ENCODE assay signal across 28 cellular contexts in genomic region chr3:170532573-170532972, GRCh38. TPM values are rescaled to one million over a fixed set of nuclear protein-coding genes. Genes with fewer than 3 reads are reported as not detected.
A peak's percentile ranks its signal among the peaks of the same experiment; 100 is the strongest.
DNase-seq lines count a peak whose midpoint lies in the region; ATAC-seq and TF ChIP-seq lines count a peak whose summit lies in the region.
"Had no signal": no experiment of that assay in that cellular context is flagged by ENCODE, and none has a peak within 500 bp of the region (broad histone marks: within the 10 kb centered on the region; RNA-seq: fewer than 3 reads in every experiment).

No MANE protein-coding gene starts in this region.

- no peaks in the 10 kb centered on the region for H3K27me3 ChIP-seq in breast epithelium
- H3K27me3 ChIP-seq in mesenchymal stem cell (ENCODE audit: control insufficient read depth in 1 of 2, insufficient read depth in 1 of 2, low read length in 2 of 2), result no peaks in the 10 kb centered on the region
- H3K27me3 ChIP-seq: BLaER1, sigmoid colon had no signal

- H2AFZ ChIP-seq in mesenchymal stem cell (ENCODE audit: low read depth, low read length), result no peak overlapping the region

- H3K27ac ChIP-seq in breast epithelium (peak overlapping the region in 1 of 2 donors; percentile 48), mesenchymal stem cell (ENCODE audit: low read length, poor library complexity, severe bottlenecking) (no peak overlapping the region)
- H3K27ac ChIP-seq: BLaER1, HL-60, sigmoid colon, thoracic aorta had no signal

- POLR2A ChIA-PET in MCF 10A (lab: Yijun Ruan, JAX), result no interaction called here

- intact Hi-C loops in MCF 10A (cut with micrococcal nuclease) (no loop called here), breast epithelium (cut with DNase I; ENCODE audit: low total_unique reads) (no loop called here), left colon (cut with DNase I, micrococcal nuclease) (no loop called here)

- H3K9me3 Mint-ChIP-seq in MCF 10A (ENCODE audit: unreplicated experiment), result no peaks in the 10 kb centered on the region
- H3K9me3 Mint-ChIP-seq: activated T-helper 2 cell treated with anti-CD3 and anti-CD28 coated beads, Interferon-gamma antibody, Interleukin-2, Interleukin-4, amounts not matched to agents 10 μg/mL and 5 μg/mL and 100 μg/mL, durations not matched to agents 14 hours and 24 hours and 36 hours; central memory CD8-positive, alpha-beta T cell; H9; neural crest cell had no signal

- H2AK5ac ChIP-seq in mesenchymal stem cell (ENCODE audit: low read length, severe bottlenecking), result no peak overlapping the region

- H3K36me3 Mint-ChIP-seq in MCF 10A (ENCODE audit: insufficient read depth, unreplicated experiment), result peaks cover 4% of the 10 kb centered on the region
- H3K36me3 Mint-ChIP-seq: activated naive CD8-positive, alpha-beta T cell had no signal

- H4K91ac ChIP-seq in mesenchymal stem cell (ENCODE audit: low read length), result no peak overlapping the region

- TF ChIP-seq CTCF in MCF 10A (IDR thresholded peaks at IDR 0.05; ENCODE audit: unreplicated experiment), result no peak
- TF ChIP-seq CTCF in breast epithelium (IDR thresholded peaks at IDR 0.05), result no peak

- no peak overlapping the region for H2BK120ac ChIP-seq in mesenchymal stem cell (ENCODE audit: low read depth, low read length)

- H4K8ac ChIP-seq in mesenchymal stem cell (ENCODE audit: low read length), result no peak overlapping the region

- H3K4me1 ChIP-seq in breast epithelium (no peaks in the 10 kb centered on the region), mesenchymal stem cell (ENCODE audit: control insufficient read depth, insufficient read depth, low read depth, low read length) (peaks cover 4% of the 10 kb centered on the region)
- H3K4me1 ChIP-seq: Caco-2, sigmoid colon had no signal

- H3K27me3 Mint-ChIP-seq in MCF 10A (ENCODE audit: insufficient read depth, unreplicated experiment), result no peaks in the 10 kb centered on the region

- H3K4me3 ChIP-seq in breast epithelium (no peak overlapping the region), mesenchymal stem cell (ENCODE audit: insufficient read depth in 1 of 2, low read depth in 1 of 2, low read length in 2 of 2) (no peak overlapping the region)
- H3K4me3 ChIP-seq: BLaER1, lung, sigmoid colon, thoracic aorta had no signal

- ATAC-seq in left colon, result no peak
- ATAC-seq: stimulated activated naive CD8-positive, alpha-beta T cell treated with anti-CD3 and anti-CD28 coated beads, Interleukin-15, Interleukin-2, amounts not matched to agents 100 U/mL and 50 U/mL, for 24 hours had no signal

- 99% methylated on average over 6 of the region's 6 CpGs for WGBS in mesenchymal stem cell

- no peaks in the 10 kb centered on the region for H3K4me1 Mint-ChIP-seq in MCF 10A (ENCODE audit: insufficient read depth, unreplicated experiment)
- H3K4me1 Mint-ChIP-seq: central memory CD8-positive, alpha-beta T cell; neural crest cell had no signal

- no peak overlapping the region for H2BK5ac ChIP-seq in mesenchymal stem cell (ENCODE audit: low read depth, low read length, poor library complexity, severe bottlenecking)

- DNase-seq in MCF 10A (ENCODE audit: unreplicated experiment) (peak; percentile 6), breast epithelium (ENCODE audit: low spot score in 2 of 2) (no peak), NCI-H1436 treated with DMSO at 0.1 percent for 48 hours (lab: John Stamatoyannopoulos, UW) (peak; percentile 43), NCI-H345 treated with DMSO at 0.1 percent for 48 hours (lab: John Stamatoyannopoulos, UW; ENCODE audit: unreplicated experiment) (peak; percentile 37), mesenchymal stem cell (no peak), Kasumi-1 (lab: John Stamatoyannopoulos, UW) (no peak), GM19238 (ENCODE audit: insufficient read length, low spot score) (no peak), left colon (no peak)
- DNase-seq: ACHN; activated CD4-positive, alpha-beta T cell treated with anti-CD3 and anti-CD28 coated beads, Interleukin-2, amount 50 U/mL, for 4 hours; activated CD4-positive, CD25-positive, alpha-beta regulatory T cell; activated CD8-positive, alpha-beta memory T cell treated with anti-CD3 and anti-CD28 coated beads, Interleukin-2, amount 50 U/mL, for 4 hours; Caco-2; H9; kidney; NCI-H1694; OCI-M1; posterior cingulate gyrus; stimulated activated naive CD8-positive, alpha-beta T cell treated with anti-CD3 and anti-CD28 coated beads, Interleukin-15, Interleukin-2, amounts not matched to agents 100 U/mL and 50 U/mL, for 24 hours had no signal

- no peak overlapping the region for H3K23ac ChIP-seq in mesenchymal stem cell (ENCODE audit: low read length in 2 of 2)

- TF ChIP-seq POLR2A in breast epithelium (IDR thresholded peaks at IDR 0.05), result no peak

- no peak overlapping the region for H2BK12ac ChIP-seq in mesenchymal stem cell (ENCODE audit: low read length in 2 of 2)

- H3K36me3 ChIP-seq in breast epithelium (no peaks in the 10 kb centered on the region), mesenchymal stem cell (ENCODE audit: control insufficient read depth in 1 of 2, insufficient read depth in 2 of 2, low read depth in 1 of 2, low read length in 2 of 2) (peaks cover 0 to 7% of the 10 kb centered on the region in 2 experiments)
- H3K36me3 ChIP-seq: BLaER1, sigmoid colon, thoracic aorta had no signal

- no peak overlapping the region for H3K4me2 ChIP-seq in mesenchymal stem cell (ENCODE audit: low read length, poor library complexity, severe bottlenecking)
- H3K4me2 ChIP-seq: BLaER1 had no signal

- no peak overlapping the region for H2BK15ac ChIP-seq in mesenchymal stem cell (ENCODE audit: low read depth, poor library complexity, severe bottlenecking)

- H3K27ac Mint-ChIP-seq in MCF 10A (ENCODE audit: low read depth, unreplicated experiment), result no peak overlapping the region
- H3K27ac Mint-ChIP-seq: activated naive CD8-positive, alpha-beta T cell; activated T-helper 2 cell treated with anti-CD3 and anti-CD28 coated beads, Interferon-gamma antibody, Interleukin-2, Interleukin-4, amounts not matched to agents 10 μg/mL and 5 μg/mL and 100 μg/mL, durations not matched to agents 14 hours and 24 hours and 36 hours; H9 had no signal

- H3K4ac ChIP-seq in mesenchymal stem cell (ENCODE audit: low read depth in 1 of 2, low read length in 2 of 2), result no peak overlapping the region

- BruUV-seq in MCF 10A (replicated peaks; lab: Mats Ljungman, UMichigan), result no TSS peak

- no peak overlapping the region for H3K14ac ChIP-seq in mesenchymal stem cell (ENCODE audit: low read length in 2 of 2)

- peak overlapping the region; percentile 63 for H3K9ac ChIP-seq in mesenchymal stem cell (ENCODE audit: low read length)
- H3K9ac ChIP-seq: BLaER1 had no signal

- no peaks in the 10 kb centered on the region for H3K79me1 ChIP-seq in mesenchymal stem cell (replicated peaks; ENCODE audit: low read length, poor library complexity, severe bottlenecking)

- CTCF ChIA-PET in MCF 10A (lab: Yijun Ruan, JAX), result interaction anchor here (0.5 to 1.4 kb wide), 5 partner anchors 30 to 1626 kb away, joined by 3 to 5 read pairs (median 3); no protein-coding TSS in a partner anchor

- no peak overlapping the region for H3K18ac ChIP-seq in mesenchymal stem cell (ENCODE audit: low read depth in 1 of 2, low read length in 2 of 2)

- no peaks in the 10 kb centered on the region for H3K9me3 ChIP-seq in breast epithelium
- H3K9me3 ChIP-seq in mesenchymal stem cell (ENCODE audit: control insufficient read depth, low read length), result no peaks in the 10 kb centered on the region
- H3K9me3 ChIP-seq: BLaER1, Caco-2, sigmoid colon, thoracic aorta had no signal

- H3K4me3 Mint-ChIP-seq in MCF 10A (ENCODE audit: unreplicated experiment), result no peak overlapping the region
- H3K4me3 Mint-ChIP-seq: activated naive CD8-positive, alpha-beta T cell; central memory CD8-positive, alpha-beta T cell; H9; neural crest cell had no signal

RNA-seq across cellular contexts. Expression of gene SLC7A14, which starts 53.3 kb away (rescaled TPM):
- total RNA-seq in MCF 10A (2022) (not detected in 2 replicates), breast epithelium (under 1 TPM in 1 of 3 donors, not detected in 2; 0.15 TPM), left colon (under 1 TPM; 0.15 to 0.34 TPM)
- polyA plus RNA-seq in mesenchymal stem cell (2013, experiment 1 of 2), result 0.94 TPM
- polyA plus RNA-seq in mesenchymal stem cell (2013, experiment 2 of 2), result 0.99 TPM
- total RNA-seq: activated T-helper 2 cell treated with anti-CD3 and anti-CD28 coated beads, Interferon-gamma antibody, Interleukin-2, Interleukin-4, amounts not matched to agents 10 μg/mL and 5 μg/mL and 100 μg/mL, durations not matched to agents 14 hours and 24 hours and 36 hours; Caco-2; kidney; thoracic aorta had no signal

Comparison
In these comparisons a context has a peak if more than half of its experiments do, and no peak if none do; other contexts are left out.
1. DNase-seq: peak in MCF 10A (single experiment), NCI-H1436 treated with DMSO at 0.1 percent for 48 hours (single experiment) and NCI-H345 treated with DMSO at 0.1 percent for 48 hours (single experiment); none in breast epithelium (0 of 2), mesenchymal stem cell (single experiment), Kasumi-1 (0 of 2), GM19238 (single experiment) and left colon (0 of 2).